In the genomic region with DNA sequence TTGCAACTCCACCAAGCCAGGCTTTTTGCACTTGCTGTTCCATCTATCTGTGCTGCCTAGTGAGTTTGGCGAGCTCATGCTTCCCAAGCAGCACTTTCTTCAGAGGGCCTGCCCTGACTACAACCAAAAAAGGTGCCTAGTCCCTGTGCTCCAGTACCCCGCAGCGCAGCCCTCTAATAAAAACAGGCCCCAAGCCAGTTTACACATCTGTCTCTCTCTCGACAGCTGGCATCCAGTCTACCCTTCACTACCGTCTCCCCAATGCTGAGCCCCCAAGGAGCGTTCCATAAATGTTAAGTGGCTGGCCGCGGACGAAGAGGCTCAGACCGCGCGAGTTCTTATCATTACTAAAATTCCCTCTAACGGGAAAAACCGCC, we compare ENCODE assay signal across 8 cellular contexts. TPM values are rescaled to one million over a fixed set of nuclear protein-coding genes. Genes with fewer than 3 reads are reported as not detected.
DNase-seq lines count a peak whose midpoint lies in the region; ATAC-seq, FAIRE-seq and TF ChIP-seq lines count a peak whose summit lies in the region.

No MANE protein-coding gene starts in this region.

- H3K4me1 ChIP-seq in astrocyte (ENCODE audit: insufficient read depth, low read length): peaks cover 10% of the 10 kb centered on the region

- H3K9me3 Mint-ChIP-seq in astrocyte (ENCODE audit: unreplicated experiment): no peaks in the 10 kb centered on the region
- peaks cover 0 to 4% of the 10 kb centered on the region in 2 donors for H3K9me3 Mint-ChIP-seq in stimulated activated naive B cell treated with anti-CD40 and anti-IgM and Interleukin-4, amounts not matched to agents 10 μg/mL and 1 μg/mL and 100 μg/mL, for 72 hours

- H3K27ac ChIP-seq in HL-60 (replicated peaks) (peak overlapping the region; percentile 93), astrocyte (ENCODE audit: low read depth, low read length) (peak overlapping the region; percentile 89)

- peaks cover 38% of the 10 kb centered on the region for H4K20me1 ChIP-seq in astrocyte (ENCODE audit: insufficient read depth, low read length)

- peak overlapping the region; percentile 99 for H3K4me3 Mint-ChIP-seq in astrocyte (ENCODE audit: unreplicated experiment)
- peak overlapping the region; percentile 90 to 96 for H3K4me3 Mint-ChIP-seq in stimulated activated naive B cell treated with anti-CD40 and anti-IgM and Interleukin-4, amounts not matched to agents 10 μg/mL and 1 μg/mL and 100 μg/mL, for 72 hours

- H3K36me3 ChIP-seq in astrocyte (ENCODE audit: insufficient read depth, low read length): no peaks in the 10 kb centered on the region

- peak overlapping the region; percentile 72 for H2AFZ ChIP-seq in astrocyte (ENCODE audit: low read depth, low read length)

- peak overlapping the region; percentile 89 for H3K4me2 ChIP-seq in astrocyte (ENCODE audit: low read length)

- FAIRE-seq in astrocyte (lab: Jason Lieb, UNC): no peak

- peak overlapping the region; percentile 95 for H3K9ac ChIP-seq in astrocyte (ENCODE audit: low read length)

- H3K36me3 Mint-ChIP-seq in astrocyte (ENCODE audit: low read depth, unreplicated experiment): no peaks in the 10 kb centered on the region
- H3K36me3 Mint-ChIP-seq in stimulated activated naive B cell treated with anti-CD40 and anti-IgM and Interleukin-4, amounts not matched to agents 10 μg/mL and 1 μg/mL and 100 μg/mL, for 72 hours: peaks cover 8 to 13% of the 10 kb centered on the region in 2 donors

- peak; percentile 31 to 47 for ATAC-seq in stimulated activated naive B cell treated with anti-CD40 and anti-IgM and Interleukin-4, amounts not matched to agents 10 μg/mL and 1 μg/mL and 100 μg/mL, for 72 hours (replicated peaks)

- TF ChIP-seq CTCF in HL-60 (IDR thresholded peaks at IDR 0.05; ENCODE audit: insufficient read depth, low read length) (no peak), astrocyte (IDR thresholded peaks at IDR 0.05; ENCODE audit: insufficient read depth, low read depth, low read length) (no peak)

- H3K4me1 Mint-ChIP-seq in astrocyte (ENCODE audit: low read depth, unreplicated experiment): peaks cover 15% of the 10 kb centered on the region
- H3K4me1 Mint-ChIP-seq in stimulated activated naive B cell treated with anti-CD40 and anti-IgM and Interleukin-4, amounts not matched to agents 10 μg/mL and 1 μg/mL and 100 μg/mL, for 72 hours: peaks cover 19 to 39% of the 10 kb centered on the region in 2 donors

- H3K4me3 ChIP-seq in HL-60 (replicated peaks; ENCODE audit: insufficient read depth, low read length) (peak overlapping the region; percentile 95), astrocyte (ENCODE audit: insufficient read depth, low read depth, low read length) (peak overlapping the region; percentile 85)

- peak overlapping the region; percentile 24 for H3K27ac Mint-ChIP-seq in astrocyte (ENCODE audit: unreplicated experiment)
- H3K27ac Mint-ChIP-seq in stimulated activated naive B cell treated with anti-CD40 and anti-IgM and Interleukin-4, amounts not matched to agents 10 μg/mL and 1 μg/mL and 100 μg/mL, for 72 hours: peak overlapping the region; percentile 97

- DNase-seq in activated naive CD4-positive, alpha-beta T cell treated with Interleukin-2 at 50 U/mL for 16 hours: peak; percentile 3
- no peak for DNase-seq in activated naive CD4-positive, alpha-beta T cell treated with anti-CD3 and anti-CD28 coated beads, Interleukin-2, amount 50 U/mL, for 16 hours
- DNase-seq in HL-60 (ENCODE audit: low read depth in 1 of 2, low spot score in 1 of 2) (peak in 1 of 2 experiments; percentile 14), astrocyte (ENCODE audit: low read depth) (peak; percentile 1), iPS-NIHi7 (ENCODE audit: extremely low spot score) (peak; percentile 14), NCI-H2107 treated with DMSO at 0.1 percent for 48 hours (lab: John Stamatoyannopoulos, UW; ENCODE audit: unreplicated experiment) (no peak)
- no peak for DNase-seq in stimulated activated naive B cell treated with anti-CD40 and anti-IgM and Interleukin-4, amounts not matched to agents 10 μg/mL and 1 μg/mL and 100 μg/mL, for 72 hours
- no peak for DNase-seq in effector CD8-positive, alpha-beta T cell (lab: John Stamatoyannopoulos, UW)

- no peaks in the 10 kb centered on the region for H3K9me3 ChIP-seq in astrocyte (ENCODE audit: insufficient read depth, low read depth, low read length)

- H3K79me2 ChIP-seq in astrocyte (ENCODE audit: insufficient read depth, low read length): peaks cover 56% of the 10 kb centered on the region

- no peaks in the 10 kb centered on the region for H3K27me3 ChIP-seq in HL-60 (ENCODE audit: insufficient read depth, poor library complexity, severe bottlenecking)
- H3K27me3 ChIP-seq in astrocyte (ENCODE audit: insufficient read depth, low read length): no peaks in the 10 kb centered on the region

- no peaks in the 10 kb centered on the region for H3K27me3 Mint-ChIP-seq in astrocyte (ENCODE audit: low read depth, unreplicated experiment)
- H3K27me3 Mint-ChIP-seq in stimulated activated naive B cell treated with anti-CD40 and anti-IgM and Interleukin-4, amounts not matched to agents 10 μg/mL and 1 μg/mL and 100 μg/mL, for 72 hours: peaks cover 0 to 11% of the 10 kb centered on the region in 2 donors

RNA-seq across cellular contexts. Expression of a gene that starts 0.5 kb away (rescaled TPM):
- total RNA-seq in astrocyte: 37.5 and 38.7 TPM in 2 replicates

RNA-seq across cellular contexts. Expression of a gene that starts 56.9 kb away (rescaled TPM):
- 11.8 and 15.2 TPM in 2 replicates for total RNA-seq in astrocyte

Comparison
In these comparisons a context has a peak if more than half of its experiments do, and no peak if none do; other contexts are left out.
1. DNase-seq: peak in activated naive CD4-positive, alpha-beta T cell treated with Interleukin-2 at 50 U/mL for 16 hours (single experiment), astrocyte (single experiment) and iPS-NIHi7 (single experiment); none in activated naive CD4-positive, alpha-beta T cell treated with anti-CD3 and anti-CD28 coated beads, Interleukin-2, amount 50 U/mL, for 16 hours (single experiment), stimulated activated naive B cell treated with anti-CD40 and anti-IgM and Interleukin-4, amounts not matched to agents 10 μg/mL and 1 μg/mL and 100 μg/mL, for 72 hours (single experiment), effector CD8-positive, alpha-beta T cell (single experiment) and NCI-H2107 treated with DMSO at 0.1 percent for 48 hours (single experiment).